ENCODE assay signal across 8 cellular contexts in genomic region chr11:27473017-27473406, GRCh38. TPM values are rescaled to one million over a fixed set of nuclear protein-coding genes. Genes with fewer than 3 reads are reported as not detected.
A peak's percentile ranks its signal among the peaks of the same experiment; 100 is the strongest.
DNase-seq lines count a peak whose midpoint lies in the region; ATAC-seq and TF ChIP-seq lines count a peak whose summit lies in the region.

No MANE protein-coding gene starts in this region.

- ATAC-seq in activated CD8-positive, alpha-beta memory T cell treated with anti-CD3 and anti-CD28 coated beads, Interleukin-2, amount 10 ng/mL, durations not matched to agents 7 days and 5 days = no peak
- ATAC-seq in HG02610 (IDR thresholded peaks at IDR 0.05; ENCODE audit: unreplicated experiment) = no peak

- no peak for TF ChIP-seq EP300 in tibial nerve (IDR thresholded peaks at IDR 0.05)

- no peaks in the 10 kb centered on the region for H3K27me3 ChIP-seq in breast epithelium
- no peaks in the 10 kb centered on the region for H3K27me3 ChIP-seq in tibial nerve
- no peaks in the 10 kb centered on the region for H3K27me3 ChIP-seq in BE2C

- no peaks in the 10 kb centered on the region for H3K9me3 Mint-ChIP-seq in activated CD8-positive, alpha-beta memory T cell treated with anti-CD3 and anti-CD28 coated beads, Interleukin-2, amount 10 ng/mL, durations not matched to agents 7 days and 5 days (ENCODE audit: low read depth)

- H3K27ac ChIP-seq in breast epithelium = peak overlapping the region; percentile 29 to 88
- H3K27ac ChIP-seq in tibial nerve = peak overlapping the region; percentile 41 to 92 (median 75)

- H3K4me1 Mint-ChIP-seq in activated CD8-positive, alpha-beta memory T cell treated with anti-CD3 and anti-CD28 coated beads, Interleukin-2, amount 10 ng/mL, durations not matched to agents 7 days and 5 days = peaks cover 9% of the 10 kb centered on the region

- peaks cover 3% of the 10 kb centered on the region for H3K36me3 Mint-ChIP-seq in activated CD8-positive, alpha-beta memory T cell treated with anti-CD3 and anti-CD28 coated beads, Interleukin-2, amount 10 ng/mL, durations not matched to agents 7 days and 5 days

- CTCF ChIA-PET in activated CD8-positive, alpha-beta memory T cell treated with anti-CD3 and anti-CD28 coated beads, Interleukin-2, amount 10 ng/mL, durations not matched to agents 7 days and 5 days (lab: Charles Lee) = interaction anchor here (1.0 to 5.0 kb wide), 2 partner anchors 12 to 14 kb away, joined by 3 to 22 read pairs; no protein-coding TSS in a partner anchor

- no peak for DNase-seq in activated CD8-positive, alpha-beta memory T cell treated with anti-CD3 and anti-CD28 coated beads, Interleukin-2, amount 10 ng/mL, durations not matched to agents 7 days and 5 days
- DNase-seq in activated CD8-positive, alpha-beta memory T cell treated with anti-CD3 and anti-CD28 coated beads for 24 hours = no peak
- no peak for DNase-seq in breast epithelium (ENCODE audit: low spot score in 2 of 2)
- peak; percentile 53 for DNase-seq in medulla oblongata (ENCODE audit: extremely low spot score)
- DNase-seq in tibial nerve (ENCODE audit: low spot score in 2 of 2) = no peak
- DNase-seq in AG08395 (ENCODE audit: low spot score) = no peak
- DNase-seq in BE2C = no peak

- H3K4me3 Mint-ChIP-seq in activated CD8-positive, alpha-beta memory T cell treated with anti-CD3 and anti-CD28 coated beads, Interleukin-2, amount 10 ng/mL, durations not matched to agents 7 days and 5 days = peak overlapping the region; percentile 79

- H3K27ac Mint-ChIP-seq in activated CD8-positive, alpha-beta memory T cell treated with anti-CD3 and anti-CD28 coated beads, Interleukin-2, amount 10 ng/mL, durations not matched to agents 7 days and 5 days = no peak overlapping the region

- WGBS in tibial nerve, 2 donors = 14 to 16% methylated on average over 9 of the region's 9 CpGs

- H3K4me3 ChIP-seq in breast epithelium = peak overlapping the region; percentile 77 to 93 (median 91)
- peak overlapping the region; percentile 56 to 83 (median 76) for H3K4me3 ChIP-seq in tibial nerve
- no peak overlapping the region for H3K4me3 ChIP-seq in BE2C (ENCODE audit: low read depth, low read length)

- intact Hi-C loops in breast epithelium (cut with DNase I; ENCODE audit: low total_unique reads) = no loop called here

- TF ChIP-seq POLR2A in breast epithelium (IDR thresholded peaks at IDR 0.05) = no peak
- no peak for TF ChIP-seq POLR2A in tibial nerve (IDR thresholded peaks at IDR 0.05)

- TF ChIP-seq CTCF in breast epithelium (IDR thresholded peaks at IDR 0.05) (no peak), tibial nerve (IDR thresholded peaks at IDR 0.05) (no peak), BE2C (IDR thresholded peaks at IDR 0.05; ENCODE audit: low read depth, low read length) (no peak)

- H3K9me3 ChIP-seq in breast epithelium (no peaks in the 10 kb centered on the region), tibial nerve (no peaks in the 10 kb centered on the region), BE2C (no peaks in the 10 kb centered on the region)

- H3K27me3 Mint-ChIP-seq in activated CD8-positive, alpha-beta memory T cell treated with anti-CD3 and anti-CD28 coated beads, Interleukin-2, amount 10 ng/mL, durations not matched to agents 7 days and 5 days = peaks cover 59% of the 10 kb centered on the region

- H3K36me3 ChIP-seq in breast epithelium = no peaks in the 10 kb centered on the region
- no peaks in the 10 kb centered on the region for H3K36me3 ChIP-seq in tibial nerve
- no peaks in the 10 kb centered on the region for H3K36me3 ChIP-seq in BE2C

- H3K4me1 ChIP-seq in breast epithelium (no peaks in the 10 kb centered on the region), tibial nerve (peaks cover 0 to 36% (median 7%) of the 10 kb centered on the region in 4 donors), BE2C (no peaks in the 10 kb centered on the region; the same call in 1 of the 2 replicates)

RNA-seq across cellular contexts. Expression of gene LGR4, which starts 0.4 kb away (rescaled TPM):
- under 1 TPM; 0.29 to 0.42 TPM for total RNA-seq in activated CD8-positive, alpha-beta memory T cell treated with anti-CD3 and anti-CD28 coated beads, Interleukin-2, amount 10 ng/mL, durations not matched to agents 7 days and 5 days
- 10 to 100 TPM; 28.5 to 93.7 (median 34.2) TPM for total RNA-seq in breast epithelium
- total RNA-seq in tibial nerve = 10 to 100 TPM; 26.5 to 51.3 (median 31.9) TPM
- polyA plus RNA-seq in BE2C (2012; ENCODE audit: insufficient read depth, insufficient read length, low read depth) = 2.8 TPM

RNA-seq across cellular contexts. Expression of gene LIN7C, which starts 33.6 kb away (rescaled TPM):
- 10 to 100 TPM; 18.2 to 23.1 TPM for total RNA-seq in activated CD8-positive, alpha-beta memory T cell treated with anti-CD3 and anti-CD28 coated beads, Interleukin-2, amount 10 ng/mL, durations not matched to agents 7 days and 5 days
- total RNA-seq in breast epithelium (10 to 100 TPM; 26.6 to 43.8 (median 38.0) TPM), tibial nerve (10 to 100 TPM; 25.7 to 41.5 (median 36.2) TPM)
- polyA plus RNA-seq in BE2C (2012; ENCODE audit: insufficient read depth, insufficient read length, low read depth) = 4.5 TPM

Comparison
In these comparisons a context has a peak if more than half of its experiments do, and no peak if none do; other contexts are left out.
1. RNA of gene LGR4, which starts 0.4 kb away (total RNA-seq): 28.5 to 93.7 TPM in breast epithelium and 26.5 to 51.3 TPM in tibial nerve; 0.29 to 0.42 TPM in activated CD8-positive, alpha-beta memory T cell treated with anti-CD3 and anti-CD28 coated beads, Interleukin-2, amount 10 ng/mL, durations not matched to agents 7 days and 5 days; every median in the first group is over 10 times any median in the second.